ENCODE assay signal across 1 cellular context in the genomic region with DNA sequence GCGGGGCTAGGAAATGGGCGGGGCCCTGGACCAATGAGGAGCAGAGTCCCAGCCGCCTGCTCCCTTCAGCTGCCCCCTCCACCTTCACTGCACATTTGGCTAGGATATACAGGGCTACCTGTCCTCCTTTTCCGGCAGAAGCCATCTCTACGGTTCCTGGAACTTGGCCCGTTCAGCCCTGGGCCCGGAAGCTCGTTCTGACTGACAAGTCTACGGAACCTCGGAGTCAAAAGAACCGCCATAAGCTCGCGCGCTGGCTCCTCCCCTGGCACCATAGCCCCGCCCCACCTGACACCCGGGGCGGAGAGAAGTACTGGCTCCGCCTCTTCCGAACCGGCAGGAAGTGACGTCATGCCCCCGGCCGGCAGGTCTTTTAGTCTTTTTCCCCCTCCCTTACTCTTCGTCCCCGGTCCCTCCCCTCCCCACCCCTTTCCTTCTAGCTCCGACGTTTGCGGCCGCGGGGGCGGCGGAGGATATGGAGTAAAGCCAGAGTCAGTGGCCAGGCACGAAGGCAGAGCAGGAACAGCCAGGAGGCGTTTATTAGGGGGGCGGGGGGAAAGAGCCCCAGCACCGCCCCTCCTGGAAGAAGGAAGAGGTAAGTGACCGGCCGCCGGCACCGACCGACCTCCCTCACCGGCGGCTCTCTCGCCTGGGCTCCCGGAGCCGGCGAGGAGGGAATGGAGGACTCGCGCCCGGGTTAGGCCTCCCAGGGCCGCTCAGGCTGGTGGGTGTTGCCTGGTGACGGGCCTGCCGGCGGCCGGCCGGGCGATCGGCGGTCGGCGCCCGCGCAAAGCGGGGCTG.
A peak's percentile ranks its signal among the peaks of the same experiment; 100 is the strongest.
TF ChIP-seq lines count a peak whose summit lies in the region.

DEPDC4 (minus strand) TSS at position 278 of the 801 bp plus-strand sequence; CDS start at position 275, 3 bp downstream.
A gene with protein sequence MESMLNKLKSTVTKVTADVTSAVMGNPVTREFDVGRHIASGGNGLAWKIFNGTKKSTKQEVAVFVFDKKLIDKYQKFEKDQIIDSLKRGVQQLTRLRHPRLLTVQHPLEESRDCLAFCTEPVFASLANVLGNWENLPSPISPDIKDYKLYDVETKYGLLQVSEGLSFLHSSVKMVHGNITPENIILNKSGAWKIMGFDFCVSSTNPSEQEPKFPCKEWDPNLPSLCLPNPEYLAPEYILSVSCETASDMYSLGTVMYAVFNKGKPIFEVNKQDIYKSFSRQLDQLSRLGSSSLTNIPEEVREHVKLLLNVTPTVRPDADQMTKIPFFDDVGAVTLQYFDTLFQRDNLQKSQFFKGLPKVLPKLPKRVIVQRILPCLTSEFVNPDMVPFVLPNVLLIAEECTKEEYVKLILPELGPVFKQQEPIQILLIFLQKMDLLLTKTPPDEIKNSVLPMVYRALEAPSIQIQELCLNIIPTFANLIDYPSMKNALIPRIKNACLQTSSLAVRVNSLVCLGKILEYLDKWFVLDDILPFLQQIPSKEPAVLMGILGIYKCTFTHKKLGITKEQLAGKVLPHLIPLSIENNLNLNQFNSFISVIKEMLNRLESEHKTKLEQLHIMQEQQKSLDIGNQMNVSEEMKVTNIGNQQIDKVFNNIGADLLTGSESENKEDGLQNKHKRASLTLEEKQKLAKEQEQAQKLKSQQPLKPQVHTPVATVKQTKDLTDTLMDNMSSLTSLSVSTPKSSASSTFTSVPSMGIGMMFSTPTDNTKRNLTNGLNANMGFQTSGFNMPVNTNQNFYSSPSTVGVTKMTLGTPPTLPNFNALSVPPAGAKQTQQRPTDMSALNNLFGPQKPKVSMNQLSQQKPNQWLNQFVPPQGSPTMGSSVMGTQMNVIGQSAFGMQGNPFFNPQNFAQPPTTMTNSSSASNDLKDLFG (plus strand): TSS at position 376 of the 801 bp plus-strand sequence. CDS start 15,794 bp downstream, outside the sequence.

TF ChIP-seq in HepG2, 621 proteins besides CTCF, POLR2A, EP300 and RAD21 (continued from another document and continues in another):
- TF ChIP-seq ARID5B (CRISPR knock-in tag; IDR thresholded peaks at IDR 0.05) (no peak), MLX (CRISPR knock-in tag; IDR thresholded peaks at IDR 0.05) (no peak), GABPB1 (CRISPR knock-in tag; IDR thresholded peaks at IDR 0.05) (peak; percentile 93), PBX3 (CRISPR knock-in tag; IDR thresholded peaks at IDR 0.05; ENCODE audit: borderline replicate concordance) (no peak), NR2C2 (CRISPR knock-in tag; IDR thresholded peaks at IDR 0.05; ENCODE audit: borderline replicate concordance) (peak; percentile 18; the same call in 1 of the 2 replicates), SAP130 (CRISPR knock-in tag; IDR thresholded peaks at IDR 0.05; ENCODE audit: low read depth) (peak; percentile 83), SIN3A (IDR thresholded peaks at IDR 0.05; ENCODE audit: borderline replicate concordance, low read depth, low read length) (peak; percentile 21; the same call in 1 of the 2 replicates), ZNF724P (CRISPR knock-in tag; IDR thresholded peaks at IDR 0.05; ENCODE audit: borderline replicate concordance) (peak; percentile 53; the same call in 1 of the 2 replicates), CHCHD3 (CRISPR knock-in tag; IDR thresholded peaks at IDR 0.05) (no peak), MXD4 (CRISPR knock-in tag; IDR thresholded peaks at IDR 0.05) (no peak), ZSCAN5A (CRISPR knock-in tag; IDR thresholded peaks at IDR 0.05; ENCODE audit: borderline replicate concordance) (0 out of 2 replicates have a peak, but pooled peaks have one; percentile 25), SP5 (CRISPR knock-in tag; IDR thresholded peaks at IDR 0.05; ENCODE audit: borderline replicate concordance, low read depth) (peak; percentile 27; the same call in 1 of the 2 replicates), ZNF224 (CRISPR knock-in tag; IDR thresholded peaks at IDR 0.05) (no peak), HNF4A (CRISPR knock-in tag; IDR thresholded peaks at IDR 0.05) (0 out of 2 replicates have a peak, but pooled peaks have one; percentile 10), ZNF607 (CRISPR knock-in tag; IDR thresholded peaks at IDR 0.05; ENCODE audit: borderline replicate concordance) (no peak), CCDC6 (CRISPR knock-in tag; IDR thresholded peaks at IDR 0.05) (peak; percentile 83; the same call in 1 of the 2 replicates), DPF2 (CRISPR knock-in tag; IDR thresholded peaks at IDR 0.05; ENCODE audit: borderline replicate concordance, low read depth) (no peak), ZMYM4 (CRISPR knock-in tag; IDR thresholded peaks at IDR 0.05) (peak; percentile 82; the same call in 1 of the 2 replicates), ASH2L (IDR thresholded peaks at IDR 0.05; ENCODE audit: insufficient read length, low read depth, low read length) (peak; percentile 95), YEATS4 (CRISPR knock-in tag; IDR thresholded peaks at IDR 0.05; ENCODE audit: borderline replicate concordance) (peak; percentile 70), BRD4 (CRISPR knock-in tag; IDR thresholded peaks at IDR 0.05) (no peak), NRL (CRISPR knock-in tag; IDR thresholded peaks at IDR 0.05; ENCODE audit: borderline replicate concordance) (no peak), RXRA (CRISPR knock-in tag; IDR thresholded peaks at IDR 0.05) (peak; percentile 26; the same call in 1 of the 2 replicates)
- TF ChIP-seq, protein P1, sequence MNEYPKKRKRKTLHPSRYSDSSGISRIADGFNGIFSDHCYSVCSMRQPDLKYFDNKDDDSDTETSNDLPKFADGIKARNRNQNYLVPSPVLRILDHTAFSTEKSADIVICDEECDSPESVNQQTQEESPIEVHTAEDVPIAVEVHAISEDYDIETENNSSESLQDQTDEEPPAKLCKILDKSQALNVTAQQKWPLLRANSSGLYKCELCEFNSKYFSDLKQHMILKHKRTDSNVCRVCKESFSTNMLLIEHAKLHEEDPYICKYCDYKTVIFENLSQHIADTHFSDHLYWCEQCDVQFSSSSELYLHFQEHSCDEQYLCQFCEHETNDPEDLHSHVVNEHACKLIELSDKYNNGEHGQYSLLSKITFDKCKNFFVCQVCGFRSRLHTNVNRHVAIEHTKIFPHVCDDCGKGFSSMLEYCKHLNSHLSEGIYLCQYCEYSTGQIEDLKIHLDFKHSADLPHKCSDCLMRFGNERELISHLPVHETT (CRISPR knock-in tag; conservative IDR thresholded peaks at IDR 0.05), result no peak
- TF ChIP-seq, protein P2, sequence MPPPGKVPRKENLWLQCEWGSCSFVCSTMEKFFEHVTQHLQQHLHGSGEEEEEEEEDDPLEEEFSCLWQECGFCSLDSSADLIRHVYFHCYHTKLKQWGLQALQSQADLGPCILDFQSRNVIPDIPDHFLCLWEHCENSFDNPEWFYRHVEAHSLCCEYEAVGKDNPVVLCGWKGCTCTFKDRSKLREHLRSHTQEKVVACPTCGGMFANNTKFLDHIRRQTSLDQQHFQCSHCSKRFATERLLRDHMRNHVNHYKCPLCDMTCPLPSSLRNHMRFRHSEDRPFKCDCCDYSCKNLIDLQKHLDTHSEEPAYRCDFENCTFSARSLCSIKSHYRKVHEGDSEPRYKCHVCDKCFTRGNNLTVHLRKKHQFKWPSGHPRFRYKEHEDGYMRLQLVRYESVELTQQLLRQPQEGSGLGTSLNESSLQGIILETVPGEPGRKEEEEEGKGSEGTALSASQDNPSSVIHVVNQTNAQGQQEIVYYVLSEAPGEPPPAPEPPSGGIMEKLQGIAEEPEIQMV (CRISPR knock-in tag; IDR thresholded peaks at IDR 0.05; ENCODE audit: low read depth), result no peak; the same call in 1 of the 2 replicates
- TF ChIP-seq, protein P3, sequence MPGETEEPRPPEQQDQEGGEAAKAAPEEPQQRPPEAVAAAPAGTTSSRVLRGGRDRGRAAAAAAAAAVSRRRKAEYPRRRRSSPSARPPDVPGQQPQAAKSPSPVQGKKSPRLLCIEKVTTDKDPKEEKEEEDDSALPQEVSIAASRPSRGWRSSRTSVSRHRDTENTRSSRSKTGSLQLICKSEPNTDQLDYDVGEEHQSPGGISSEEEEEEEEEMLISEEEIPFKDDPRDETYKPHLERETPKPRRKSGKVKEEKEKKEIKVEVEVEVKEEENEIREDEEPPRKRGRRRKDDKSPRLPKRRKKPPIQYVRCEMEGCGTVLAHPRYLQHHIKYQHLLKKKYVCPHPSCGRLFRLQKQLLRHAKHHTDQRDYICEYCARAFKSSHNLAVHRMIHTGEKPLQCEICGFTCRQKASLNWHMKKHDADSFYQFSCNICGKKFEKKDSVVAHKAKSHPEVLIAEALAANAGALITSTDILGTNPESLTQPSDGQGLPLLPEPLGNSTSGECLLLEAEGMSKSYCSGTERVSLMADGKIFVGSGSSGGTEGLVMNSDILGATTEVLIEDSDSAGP (CRISPR knock-in tag; IDR thresholded peaks at IDR 0.05; ENCODE audit: borderline replicate concordance), result peak; percentile 46; the same call in 1 of the 2 replicates
- TF ChIP-seq, protein P4, sequence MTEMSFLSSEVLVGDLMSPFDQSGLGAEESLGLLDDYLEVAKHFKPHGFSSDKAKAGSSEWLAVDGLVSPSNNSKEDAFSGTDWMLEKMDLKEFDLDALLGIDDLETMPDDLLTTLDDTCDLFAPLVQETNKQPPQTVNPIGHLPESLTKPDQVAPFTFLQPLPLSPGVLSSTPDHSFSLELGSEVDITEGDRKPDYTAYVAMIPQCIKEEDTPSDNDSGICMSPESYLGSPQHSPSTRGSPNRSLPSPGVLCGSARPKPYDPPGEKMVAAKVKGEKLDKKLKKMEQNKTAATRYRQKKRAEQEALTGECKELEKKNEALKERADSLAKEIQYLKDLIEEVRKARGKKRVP (CRISPR knock-in tag; IDR thresholded peaks at IDR 0.05), result peak in 1 of 2 experiments; percentile 53; a peak in 1 of 4 replicates
